Comparison of ENCODE assay signal across 3 cellular contexts in genomic region chr22:21609556-21610157, GRCh38. TPM values are rescaled to one million over a fixed set of nuclear protein-coding genes. Genes with fewer than 3 reads are reported as not detected.
"Had no signal": no experiment of that assay in that cellular context is flagged by ENCODE, and none has a peak within 500 bp of the region (broad histone marks: within the 10 kb centered on the region; RNA-seq: fewer than 3 reads in every experiment).

No MANE protein-coding gene starts in this region.

RNA-seq across cellular contexts. Expression of gene CCDC116, which starts 22.9 kb away (rescaled TPM):
- total RNA-seq: right atrium auricular region had no signal
- polyA plus RNA-seq: naive thymus-derived CD4-positive, alpha-beta T cell; smooth muscle cell had no signal
